20 cellular contexts compared by ENCODE assay signal in the genomic region with DNA sequence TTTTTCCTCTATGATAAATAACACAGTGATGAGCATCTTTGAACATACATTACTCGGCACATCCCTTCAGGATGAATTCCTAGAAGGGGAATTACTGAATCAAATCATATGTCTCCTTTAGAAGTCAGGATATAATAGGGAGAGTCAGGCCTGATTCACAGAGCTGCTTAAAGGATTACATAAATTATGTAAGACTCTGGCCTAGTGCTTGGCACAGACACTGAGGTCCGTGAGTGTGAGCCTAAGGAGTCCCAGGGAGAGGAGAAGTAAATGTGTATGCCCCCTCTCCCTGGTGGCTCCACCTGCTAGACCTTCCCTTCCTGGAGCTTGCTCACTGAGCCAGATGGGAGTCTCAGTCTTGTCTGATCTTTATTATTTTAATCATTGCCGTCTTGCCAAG. TPM values are rescaled to one million over a fixed set of nuclear protein-coding genes. Genes with fewer than 3 reads are reported as not detected.
DNase-seq lines count a peak whose midpoint lies in the region; ATAC-seq, FAIRE-seq and TF ChIP-seq lines count a peak whose summit lies in the region.
"Had no signal": no experiment of that assay in that cellular context is flagged by ENCODE, and none has a peak within 500 bp of the region (broad histone marks: within the 10 kb centered on the region; RNA-seq: fewer than 3 reads in every experiment).

No MANE protein-coding gene starts in this region.

- H3K27me3 ChIP-seq in bronchial epithelial cell (ENCODE audit: control insufficient read depth, insufficient read depth, low read length) (no peaks in the 10 kb centered on the region), keratinocyte (ENCODE audit: control insufficient read depth, extremely low read depth, insufficient read depth, low read length) (no peaks in the 10 kb centered on the region)

- H3K36me3 ChIP-seq in bronchial epithelial cell (ENCODE audit: control insufficient read depth, insufficient read depth, low read length): no peaks in the 10 kb centered on the region
- no peaks in the 10 kb centered on the region for H3K36me3 ChIP-seq in keratinocyte (ENCODE audit: control insufficient read depth in 2 of 2, extremely low read depth in 1 of 2, insufficient read depth in 2 of 2, low read length in 2 of 2)

- H2AFZ ChIP-seq in keratinocyte (ENCODE audit: control insufficient read depth, low read length): no peak overlapping the region

- TF ChIP-seq CTCF in bronchial epithelial cell (IDR thresholded peaks at IDR 0.05; ENCODE audit: insufficient read depth, low read length, severe bottlenecking): no peak
- TF ChIP-seq CTCF in keratinocyte (optimal IDR thresholded peaks at IDR 0.05 in 1 of 3, IDR thresholded peaks at IDR 0.05 in 1 of 3, conservative IDR thresholded peaks at IDR 0.05 in 1 of 3; ENCODE audit: extremely low read depth in 1 of 3, insufficient read depth in 2 of 3, low read length in 3 of 3): no peak

- no peaks in the 10 kb centered on the region for H3K79me2 ChIP-seq in keratinocyte (ENCODE audit: control insufficient read depth, insufficient read depth, low read length)

- H3K9me1 ChIP-seq in keratinocyte (ENCODE audit: control insufficient read depth, extremely low read depth, insufficient read depth, low read length): no peaks in the 10 kb centered on the region

- no peak overlapping the region for H3K27ac ChIP-seq in keratinocyte (ENCODE audit: control insufficient read depth, insufficient read depth, low read length)
- H3K27ac ChIP-seq: A549, C4-2B had no signal

- H3K9ac ChIP-seq in keratinocyte (ENCODE audit: control insufficient read depth, extremely low read depth, insufficient read depth, low read length): no peak overlapping the region

- no peaks in the 10 kb centered on the region for H3K9me3 ChIP-seq in keratinocyte (ENCODE audit: control insufficient read depth, low read depth, low read length)
- H3K9me3 ChIP-seq: A549 had no signal

- FAIRE-seq in bronchial epithelial cell (lab: Jason Lieb, UNC): no peak
- no peak for FAIRE-seq in keratinocyte (lab: Jason Lieb, UNC)
- FAIRE-seq: A549 had no signal

- no peaks in the 10 kb centered on the region for H4K20me1 ChIP-seq in keratinocyte (ENCODE audit: control insufficient read depth, extremely low read depth, insufficient read depth, low read length)

- peaks cover 10% of the 10 kb centered on the region for H3K4me1 ChIP-seq in keratinocyte (ENCODE audit: control insufficient read depth, extremely low read depth, insufficient read depth, low read length)
- H3K4me1 ChIP-seq: A549 had no signal

- dilution Hi-C loops in keratinocyte (cut with MboI; ENCODE audit: extremely low pct_ligation_motif_present, low sequenced_read_pairs): no loop called here

- no peak overlapping the region for H3K4me2 ChIP-seq in keratinocyte (ENCODE audit: control insufficient read depth, extremely low read depth, insufficient read depth, low read depth, low read length)
- H3K4me2 ChIP-seq: A549 had no signal

- DNase-seq in EL: peak; percentile 65
- peak; percentile 74 for DNase-seq in NCI-H226
- DNase-seq in bronchial epithelial cell (ENCODE audit: low read depth): peak; percentile 69
- DNase-seq in keratinocyte (ENCODE audit: low read depth, low spot score): peak; percentile 9
- no peak for DNase-seq in NCI-H2196 (lab: John Stamatoyannopoulos, UW; ENCODE audit: unreplicated experiment)
- DNase-seq in DMS 273 (lab: John Stamatoyannopoulos, UW; ENCODE audit: unreplicated experiment): no peak
- no peak for DNase-seq in NCI-H2029 (lab: John Stamatoyannopoulos, UW)
- DNase-seq: KG1; NCI-H1092 treated with DMSO at 0.1 percent for 48 hours; NCI-H1694; NCI-H2107; NCI-H345; NCI-H526 treated with DMSO at 0.1 percent for 48 hours; NK-92 treated with Interleukin-12 subunit alpha and Interleukin-12 subunit beta, amount 100 ng/mL, for 24 hours had no signal

- H3K4me3 ChIP-seq in bronchial epithelial cell (ENCODE audit: low read depth, low read length) (no peak overlapping the region), keratinocyte (ENCODE audit: control insufficient read depth in 2 of 3, extremely low read depth in 1 of 3, insufficient read depth in 2 of 3, low read depth in 1 of 3, low read length in 3 of 3) (no peak overlapping the region)
- H3K4me3 ChIP-seq: A549 had no signal

- no peak for ATAC-seq in GM18502 (IDR thresholded peaks at IDR 0.05; ENCODE audit: poor library complexity, unreplicated experiment)
- ATAC-seq: A549 had no signal

RNA-seq across cellular contexts. Expression of a gene that starts 8.6 kb away (rescaled TPM):
- total RNA-seq in bronchial epithelial cell: not detected in 2 replicates
- polyA plus RNA-seq in keratinocyte: 0.03 TPM in 1 of 3 replicates, not detected in the others
- not detected for polyA plus RNA-seq in keratinocyte (2011; ENCODE audit: low read depth)
- not detected in 2 replicates for polyA plus RNA-seq in keratinocyte (2011; cell fraction: cytosol; rRNA removed)
- polyA plus RNA-seq in keratinocyte (2011; cell fraction: nucleus; rRNA removed): not detected in 2 replicates
- 0.10 TPM in 1 of 2 replicates, not detected in the other for polyA plus RNA-seq in keratinocyte (2012; ENCODE audit: low replicate concordance)
- not detected in 3 replicates for polyA minus RNA-seq in keratinocyte
- not detected for polyA minus RNA-seq in keratinocyte (2011; cell fraction: cytosol; rRNA and poly(A)+ RNA removed)
- polyA minus RNA-seq in keratinocyte (2011; cell fraction: nucleus; rRNA and poly(A)+ RNA removed): not detected in 2 replicates
- total RNA-seq: Daoy, M059J, RPMI7951 had no signal

RNA-seq across cellular contexts. Expression of a gene that starts 30.4 kb away (rescaled TPM):
- under 0.01 TPM in 1 of 2 replicates, not detected in the other for total RNA-seq in bronchial epithelial cell
- 0.01 to 0.05 TPM (median 0.04 TPM) in 3 replicates for polyA plus RNA-seq in keratinocyte
- not detected for polyA plus RNA-seq in keratinocyte (2011; ENCODE audit: low read depth)
- 0.04 TPM in 1 of 2 replicates, not detected in the other for polyA plus RNA-seq in keratinocyte (2011; cell fraction: cytosol; rRNA removed)
- polyA plus RNA-seq in keratinocyte (2011; cell fraction: nucleus; rRNA removed): 0.05 and 0.07 TPM in 2 replicates
- 0.07 and 0.09 TPM in 2 replicates for polyA plus RNA-seq in keratinocyte (2012; ENCODE audit: low replicate concordance)
- polyA minus RNA-seq in keratinocyte: 0.16 TPM in 1 of 3 replicates, not detected in the others
- polyA minus RNA-seq in keratinocyte (2011; cell fraction: cytosol; rRNA and poly(A)+ RNA removed): not detected
- polyA minus RNA-seq in keratinocyte (2011; cell fraction: nucleus; rRNA and poly(A)+ RNA removed): 0.11 TPM in 1 of 2 replicates, not detected in the other

Comparison
In these comparisons a context has a peak if more than half of its experiments do, and no peak if none do; other contexts are left out.
1. DNase-seq: peak in EL (single experiment), NCI-H226 (single experiment), bronchial epithelial cell (single experiment) and keratinocyte (single experiment); none in NCI-H2196 (single experiment), DMS 273 (single experiment) and NCI-H2029 (single experiment).